Comparison of ENCODE assay signal across 10 cellular contexts in the genomic region with DNA sequence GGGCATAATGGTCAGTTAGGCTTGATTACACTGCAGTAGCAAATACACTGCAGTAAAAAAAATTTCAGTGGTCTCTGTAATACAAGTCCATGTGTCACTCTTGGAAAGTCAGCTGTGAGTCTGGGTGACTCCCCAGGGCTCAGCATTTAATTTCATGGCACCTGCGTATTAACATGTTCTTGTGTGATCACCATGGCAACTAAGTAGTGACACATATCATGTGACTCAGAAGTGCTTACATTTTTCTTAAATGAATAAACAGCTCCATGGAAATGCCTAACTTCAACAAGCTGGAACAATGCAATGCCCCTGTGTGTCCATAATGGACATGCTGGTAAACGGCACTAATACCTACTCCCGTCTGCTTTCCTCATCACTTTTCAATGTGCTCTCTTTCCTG.
DNase-seq lines count a peak whose midpoint lies in the region; ATAC-seq lines count a peak whose summit lies in the region.
"Had no signal": no experiment of that assay in that cellular context is flagged by ENCODE, and none has a peak within 500 bp of the region (broad histone marks: within the 10 kb centered on the region; RNA-seq: fewer than 3 reads in every experiment).

No MANE protein-coding gene starts in this region.

- ATAC-seq in HG02938 (IDR thresholded peaks at IDR 0.05; ENCODE audit: unreplicated experiment): no peak
- ATAC-seq in HG02981 (IDR thresholded peaks at IDR 0.05; ENCODE audit: unreplicated experiment): no peak
- no peak for ATAC-seq in HG03045 (IDR thresholded peaks at IDR 0.05; ENCODE audit: unreplicated experiment)
- no peak for ATAC-seq in GM18519 (IDR thresholded peaks at IDR 0.05; ENCODE audit: low FRiP score, unreplicated experiment)

- peak; percentile 76 for DNase-seq in DMS79 (lab: John Stamatoyannopoulos, UW)
- DNase-seq in NCI-H146 (lab: John Stamatoyannopoulos, UW): peak; percentile 68
- peak; percentile 47 for DNase-seq in amniotic stem cell (lab: John Stamatoyannopoulos, UW)
- DNase-seq in myocyte (ENCODE audit: low read depth): peak; percentile 81
- DNase-seq: activated CD8-positive, alpha-beta memory T cell treated with anti-CD3 and anti-CD28 coated beads, Interleukin-2, amount 50 U/mL, for 4 hours; stimulated activated CD4-positive, alpha-beta T cell treated with anti-CD3 and anti-CD28 coated beads, Interleukin-4, amount 100 ng/mL, for 4 hours had no signal
